Comparison of ENCODE assay signal across 8 cellular contexts in the genomic region with DNA sequence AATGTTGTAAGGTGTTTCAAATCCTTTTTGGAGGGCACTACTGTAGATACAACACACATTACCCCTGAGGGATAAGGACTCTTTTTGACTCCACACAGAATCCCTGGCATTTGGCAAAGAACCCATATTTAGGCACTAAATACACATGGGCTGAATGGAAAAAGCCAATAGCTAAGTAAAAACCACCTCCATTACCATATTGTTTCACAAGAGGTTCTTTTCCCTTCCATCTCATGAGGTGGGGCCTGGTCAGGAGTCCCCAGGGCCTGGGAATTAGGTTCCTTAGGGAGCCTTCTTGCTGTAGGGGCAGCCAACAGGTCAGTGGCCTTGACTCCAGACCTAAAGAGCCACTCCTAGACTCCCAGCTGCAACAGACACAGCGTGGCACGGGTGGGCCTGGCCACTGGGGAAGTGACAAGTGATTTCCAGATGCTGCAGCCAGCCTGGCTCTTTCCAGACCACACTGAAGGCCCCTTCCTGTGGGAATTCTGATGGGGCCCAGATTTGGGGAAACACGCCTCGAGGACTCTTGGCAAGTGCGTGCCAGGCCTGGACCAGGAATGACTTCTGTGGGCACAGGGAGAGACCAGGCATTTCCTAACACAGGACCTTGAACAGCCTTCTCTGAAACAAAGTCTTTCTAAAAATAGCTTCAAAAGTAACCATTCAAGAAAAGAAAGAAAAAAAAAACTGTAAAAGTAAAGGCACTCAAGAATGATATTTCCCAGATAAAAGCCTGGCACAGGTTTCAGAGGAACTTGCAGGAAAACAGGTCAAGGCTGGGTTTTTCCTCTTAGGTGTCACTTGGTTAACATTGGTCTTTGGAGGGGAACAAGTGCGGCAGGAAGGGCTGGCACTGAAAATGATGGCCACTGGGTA. TPM values are rescaled to one million over a fixed set of nuclear protein-coding genes. Genes with fewer than 3 reads are reported as not detected.
DNase-seq lines count a peak whose midpoint lies in the region; ATAC-seq, FAIRE-seq and TF ChIP-seq lines count a peak whose summit lies in the region.

No MANE protein-coding gene starts in this region.

- H2AFZ ChIP-seq in GM23338 (no peak overlapping the region), Karpas-422 (ENCODE audit: low read length) (no peak overlapping the region)

- no peaks in the 10 kb centered on the region for H3K9me3 Mint-ChIP-seq in GM23338
- H3K9me3 Mint-ChIP-seq in activated T-helper 2 cell treated with anti-CD3 and anti-CD28 coated beads, Interferon-gamma antibody, Interleukin-2, Interleukin-4, amounts not matched to agents 10 μg/mL and 5 μg/mL and 100 μg/mL, durations not matched to agents 14 hours and 24 hours and 36 hours = no peaks in the 10 kb centered on the region

- no peaks in the 10 kb centered on the region for H3K9me3 ChIP-seq in heart right ventricle
- H3K9me3 ChIP-seq in Karpas-422 (ENCODE audit: low read length) = no peaks in the 10 kb centered on the region

- intact Hi-C loops in activated T-helper 2 cell treated with anti-CD3 and anti-CD28 coated beads, Interferon-gamma antibody, Interleukin-2, Interleukin-4, amounts not matched to agents 10 μg/mL and 5 μg/mL and 100 μg/mL, durations not matched to agents 14 hours and 24 hours and 36 hours (cut with micrococcal nuclease) = no loop called here
- intact Hi-C loops in heart right ventricle (cut with DNase I) = loop anchor here in 1 of 10 donors (2.0 kb wide), 1 partner anchor 14 kb away; no protein-coding TSS in a partner anchor

- H3K36me3 ChIP-seq in GM23338 (ENCODE audit: insufficient read depth) (no peaks in the 10 kb centered on the region), heart right ventricle (peaks cover 0 to 59% (median 12%) of the 10 kb centered on the region in 9 donors), Karpas-422 (ENCODE audit: insufficient read depth, low read length) (no peaks in the 10 kb centered on the region)

- H3K27ac ChIP-seq in GM23338 (ENCODE audit: low read depth) (0 out of 2 replicates have a peak overlapping the region, but pooled peaks have one; percentile 84), heart right ventricle (peak overlapping the region; percentile 83 to 96 (median 92)), Karpas-422 (ENCODE audit: low read length) (no peak overlapping the region)

- H3K9me2 ChIP-seq in GM23338 (ENCODE audit: insufficient read depth) (no peaks in the 10 kb centered on the region), Karpas-422 (replicated peaks; ENCODE audit: insufficient read depth, low read length) (no peaks in the 10 kb centered on the region)

- DNase-seq in GM23338 (ENCODE audit: low spot score) (no peak), heart right ventricle (peak; percentile 57 to 66), Karpas-422 (no peak), GM12891 (ENCODE audit: insufficient read length, low spot score) (no peak)
- no peak for DNase-seq in activated T-helper 2 cell treated with anti-CD3 and anti-CD28 coated beads, Interferon-gamma antibody, Interleukin-2, Interleukin-4, amounts not matched to agents 10 μg/mL and 5 μg/mL and 100 μg/mL, durations not matched to agents 14 hours and 24 hours and 36 hours (ENCODE audit: low spot score)
- peak; percentile 40 for DNase-seq in stimulated activated CD8-positive, alpha-beta memory T cell treated with anti-CD3 and anti-CD28 coated beads, Interleukin-4, amount 100 ng/mL, for 48 hours
- no peak for DNase-seq in activated CD4-positive, CD25-positive, alpha-beta regulatory T cell (lab: John Stamatoyannopoulos, UW)

- no peak overlapping the region for H3K4me2 ChIP-seq in GM23338
- no peak overlapping the region for H3K4me2 ChIP-seq in Karpas-422 (ENCODE audit: low read depth, low read length, poor library complexity, severe bottlenecking)

- H3K27me3 ChIP-seq in GM23338 (ENCODE audit: insufficient read depth) (no peaks in the 10 kb centered on the region), heart right ventricle (no peaks in the 10 kb centered on the region), Karpas-422 (ENCODE audit: low read length) (no peaks in the 10 kb centered on the region)

- no peaks in the 10 kb centered on the region for H3F3A ChIP-seq in GM23338 (replicated peaks; ENCODE audit: low read depth)

- ATAC-seq in GM23338 (no peak), heart right ventricle (peak; percentile 20 to 49 (median 29)), HG03175 (IDR thresholded peaks at IDR 0.05; ENCODE audit: unreplicated experiment) (no peak)

- H3K4me1 ChIP-seq in GM23338 (ENCODE audit: insufficient read depth) = peaks cover 19% of the 10 kb centered on the region; the same call in 1 of the 2 replicates
- H3K4me1 ChIP-seq in heart right ventricle = peaks cover 46 to 100% (median 93%) of the 10 kb centered on the region in 9 donors
- no peaks in the 10 kb centered on the region for H3K4me1 ChIP-seq in Karpas-422 (ENCODE audit: low read length)

- H3K27me3 Mint-ChIP-seq in GM23338 (ENCODE audit: insufficient read depth, low read depth, poor library complexity) = peaks cover 9% of the 10 kb centered on the region
- no peaks in the 10 kb centered on the region for H3K27me3 Mint-ChIP-seq in activated T-helper 2 cell treated with anti-CD3 and anti-CD28 coated beads, Interferon-gamma antibody, Interleukin-2, Interleukin-4, amounts not matched to agents 10 μg/mL and 5 μg/mL and 100 μg/mL, durations not matched to agents 14 hours and 24 hours and 36 hours (ENCODE audit: low read depth)

- FAIRE-seq in GM12891 (lab: Jason Lieb, UNC) = no peak

- no peaks in the 10 kb centered on the region for H4K20me1 ChIP-seq in GM23338 (replicated peaks; ENCODE audit: insufficient read depth)
- no peaks in the 10 kb centered on the region for H4K20me1 ChIP-seq in Karpas-422 (ENCODE audit: insufficient read depth, low read depth, low read length)

- H3K4me3 Mint-ChIP-seq in GM23338 = no peak overlapping the region
- peak overlapping the region; percentile 73 for H3K4me3 Mint-ChIP-seq in activated T-helper 2 cell treated with anti-CD3 and anti-CD28 coated beads, Interferon-gamma antibody, Interleukin-2, Interleukin-4, amounts not matched to agents 10 μg/mL and 5 μg/mL and 100 μg/mL, durations not matched to agents 14 hours and 24 hours and 36 hours (ENCODE audit: low read depth)

- TF ChIP-seq CTCF in GM23338 (conservative IDR thresholded peaks at IDR 0.05; ENCODE audit: low read depth in 2 of 2) (no peak), heart right ventricle (IDR thresholded peaks at IDR 0.05) (no peak)

- peak overlapping the region; percentile 66 for H3K27ac Mint-ChIP-seq in GM23338
- peak overlapping the region; percentile 97 for H3K27ac Mint-ChIP-seq in activated T-helper 2 cell treated with anti-CD3 and anti-CD28 coated beads, Interferon-gamma antibody, Interleukin-2, Interleukin-4, amounts not matched to agents 10 μg/mL and 5 μg/mL and 100 μg/mL, durations not matched to agents 14 hours and 24 hours and 36 hours

- WGBS in heart right ventricle, 2 donors = 12 to 13% methylated on average over 6 of the region's 6 CpGs

- H3K9ac ChIP-seq in Karpas-422 (ENCODE audit: low read length) = no peak overlapping the region

- peaks cover 28% of the 10 kb centered on the region for H3K4me1 Mint-ChIP-seq in GM23338
- H3K4me1 Mint-ChIP-seq in activated T-helper 2 cell treated with anti-CD3 and anti-CD28 coated beads, Interferon-gamma antibody, Interleukin-2, Interleukin-4, amounts not matched to agents 10 μg/mL and 5 μg/mL and 100 μg/mL, durations not matched to agents 14 hours and 24 hours and 36 hours (ENCODE audit: low read depth) = peaks cover 55% of the 10 kb centered on the region

- H3K79me2 ChIP-seq in GM23338 (replicated peaks; ENCODE audit: insufficient read depth) (peaks cover 3% of the 10 kb centered on the region; the same call in 1 of the 2 replicates), Karpas-422 (ENCODE audit: low read length) (no peaks in the 10 kb centered on the region)

- peaks cover 7% of the 10 kb centered on the region for H3K36me3 Mint-ChIP-seq in GM23338 (ENCODE audit: low read depth)
- peaks cover 61% of the 10 kb centered on the region for H3K36me3 Mint-ChIP-seq in activated T-helper 2 cell treated with anti-CD3 and anti-CD28 coated beads, Interferon-gamma antibody, Interleukin-2, Interleukin-4, amounts not matched to agents 10 μg/mL and 5 μg/mL and 100 μg/mL, durations not matched to agents 14 hours and 24 hours and 36 hours (ENCODE audit: low read depth)

- no peak for TF ChIP-seq POLR2A in GM12891 (IDR thresholded peaks at IDR 0.05; ENCODE audit: low read depth, low read length)

- H3K4me3 ChIP-seq in GM23338 (no peak overlapping the region), heart right ventricle (no peak overlapping the region), Karpas-422 (ENCODE audit: low read length) (no peak overlapping the region)

TF ChIP-seq in GM23338, 12 proteins besides CTCF, POLR2A, EP300 and RAD21 (continues in another document):
- no peak for TF ChIP-seq ZNF331 (CRISPR knock-in tag; IDR thresholded peaks at IDR 0.05; ENCODE audit: low read depth)

TF ChIP-seq in GM12891, 5 proteins besides CTCF, POLR2A, EP300 and RAD21:
- TF ChIP-seq POU2F2 (IDR thresholded peaks at IDR 0.05; ENCODE audit: low read depth, low read length) (no peak), PAX5 (IDR thresholded peaks at IDR 0.05; ENCODE audit: insufficient read depth, low read length, severe bottlenecking) (no peak), POLR2AphosphoS5 (IDR thresholded peaks at IDR 0.05; ENCODE audit: low read depth, low read length) (no peak), SPI1 (IDR thresholded peaks at IDR 0.05; ENCODE audit: low read depth, low read length) (no peak), TAF1 (IDR thresholded peaks at IDR 0.05; ENCODE audit: low read depth, low read length) (no peak)

RNA-seq across cellular contexts. Expression of a gene that starts 18.1 kb away (rescaled TPM):
- 10.8 and 11.8 TPM in 2 replicates for total RNA-seq in GM23338 (2014; rRNA removed; shearing (Covaris generic))
- 3.4 and 3.6 TPM in 2 replicates for polyA plus RNA-seq in GM23338 (2016; fragmentation: Nextera tagmentation; extraction: Ambion mirVana)
- 39.8 and 48.1 TPM in 2 replicates for total RNA-seq in activated T-helper 2 cell treated with anti-CD3 and anti-CD28 coated beads, Interferon-gamma antibody, Interleukin-2, Interleukin-4, amounts not matched to agents 10 μg/mL and 5 μg/mL and 100 μg/mL, durations not matched to agents 14 hours and 24 hours and 36 hours
- total RNA-seq in heart right ventricle = 10 to 100 TPM; 28.4 to 48.7 (median 35.1) TPM
- 1 to 10 TPM; 4.2 to 7.5 TPM for polyA plus RNA-seq in heart right ventricle
- total RNA-seq in Karpas-422 (2014; rRNA removed; shearing (Covaris generic); ENCODE audit: low replicate concordance) = 7.9 and 9.5 TPM in 2 replicates
- 10.2 TPM for polyA plus RNA-seq in GM12891 (2012; ENCODE audit: low read depth, missing spikeins)

RNA-seq across cellular contexts. Expression of a gene that starts 40.6 kb away (rescaled TPM):
- total RNA-seq in GM23338 (2014; rRNA removed; shearing (Covaris generic)) = not detected in 2 replicates
- polyA plus RNA-seq in GM23338 (2016; fragmentation: Nextera tagmentation; extraction: Ambion mirVana) (not detected in 2 replicates), heart right ventricle (not detected)
- not detected in 2 replicates for total RNA-seq in activated T-helper 2 cell treated with anti-CD3 and anti-CD28 coated beads, Interferon-gamma antibody, Interleukin-2, Interleukin-4, amounts not matched to agents 10 μg/mL and 5 μg/mL and 100 μg/mL, durations not matched to agents 14 hours and 24 hours and 36 hours
- total RNA-seq in heart right ventricle = not detected
- total RNA-seq in Karpas-422 (2014; rRNA removed; shearing (Covaris generic); ENCODE audit: low replicate concordance) = not detected in 2 replicates
- polyA plus RNA-seq in GM12891 (2012; ENCODE audit: low read depth, missing spikeins) = not detected

Comparison
In these comparisons a context has a peak if more than half of its experiments do, and no peak if none do; other contexts are left out.
1. ATAC-seq: peak in heart right ventricle (8 of 8); none in GM23338 (single experiment) and HG03175 (single experiment).
2. DNase-seq: peak in heart right ventricle (2 of 2) and stimulated activated CD8-positive, alpha-beta memory T cell treated with anti-CD3 and anti-CD28 coated beads, Interleukin-4, amount 100 ng/mL, for 48 hours (single experiment); none in GM23338 (single experiment), activated T-helper 2 cell treated with anti-CD3 and anti-CD28 coated beads, Interferon-gamma antibody, Interleukin-2, Interleukin-4, amounts not matched to agents 10 μg/mL and 5 μg/mL and 100 μg/mL, durations not matched to agents 14 hours and 24 hours and 36 hours (single experiment), Karpas-422 (single experiment), GM12891 (single experiment) and activated CD4-positive, CD25-positive, alpha-beta regulatory T cell (0 of 4).